ENCODE assay signal across 1 cellular context in genomic region chr2:198597648-198598047, GRCh38.
TF ChIP-seq lines count a peak whose summit lies in the region.

No MANE protein-coding gene starts in this region.

TF ChIP-seq in HEK293, 187 proteins besides CTCF, POLR2A, EP300 and RAD21 (continued from another document):
- peak; percentile 55; the same call in 1 of the 2 replicates for TF ChIP-seq FEZF1 (tag by site-specific recombination; IDR thresholded peaks at IDR 0.05)
- TF ChIP-seq, protein P1, sequence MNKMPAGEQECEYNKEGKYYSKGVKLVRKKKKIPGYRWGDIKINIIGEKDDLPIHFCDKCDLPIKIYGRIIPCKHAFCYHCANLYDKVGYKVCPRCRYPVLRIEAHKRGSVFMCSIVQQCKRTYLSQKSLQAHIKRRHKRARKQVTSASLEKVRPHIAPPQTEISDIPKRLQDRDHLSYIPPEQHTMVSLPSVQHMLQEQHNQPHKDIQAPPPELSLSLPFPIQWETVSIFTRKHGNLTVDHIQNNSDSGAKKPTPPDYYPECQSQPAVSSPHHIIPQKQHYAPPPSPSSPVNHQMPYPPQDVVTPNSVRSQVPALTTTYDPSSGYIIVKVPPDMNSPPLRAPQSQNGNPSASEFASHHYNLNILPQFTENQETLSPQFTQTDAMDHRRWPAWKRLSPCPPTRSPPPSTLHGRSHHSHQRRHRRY (tag by site-specific recombination; IDR thresholded peaks at IDR 0.05): no peak
- no peak for TF ChIP-seq KLF1 (tag by site-specific recombination; IDR thresholded peaks at IDR 0.05)
- TF ChIP-seq SCRT2 (tag by site-specific recombination; IDR thresholded peaks at IDR 0.05): no peak
- TF ChIP-seq KLF16 (tag by site-specific recombination; IDR thresholded peaks at IDR 0.05): 0 out of 2 replicates have a peak, but pooled peaks have one; percentile 37
- TF ChIP-seq ZNF621 (tag by site-specific recombination; IDR thresholded peaks at IDR 0.05): no peak
- TF ChIP-seq ZNF48 (tag by site-specific recombination; IDR thresholded peaks at IDR 0.05): no peak
- no peak for TF ChIP-seq ZNF138 (tag by site-specific recombination; IDR thresholded peaks at IDR 0.05; ENCODE audit: borderline replicate concordance)
